Comparison of ENCODE assay signal across 8 cellular contexts in genomic region chr1:236394016-236394481, GRCh38. TPM values are rescaled to one million over a fixed set of nuclear protein-coding genes. Genes with fewer than 3 reads are reported as not detected.
DNase-seq lines count a peak whose midpoint lies in the region; ATAC-seq and TF ChIP-seq lines count a peak whose summit lies in the region.

Gene EDARADD, plus strand, starts transcription at chr1:236394286. Its CDS starts 159 bp downstream, at chr1:236394445.

- TF ChIP-seq CTCF in HFF-Myc (IDR thresholded peaks at IDR 0.05; ENCODE audit: low read depth, low read length, missing control alignments) (no peak), body of pancreas (IDR thresholded peaks at IDR 0.05) (no peak)

- peak within 1 kb of the TSS; percentile 80 for H3K4me3 ChIP-seq in ACC112 (ENCODE audit: low read depth, low read length)
- peak within 1 kb of the TSS; percentile 46 for H3K4me3 ChIP-seq in HFF-Myc (replicated peaks; ENCODE audit: low read depth, low read length)
- peak within 1 kb of the TSS; percentile 60 to 76 for H3K4me3 ChIP-seq in body of pancreas

- H3K27ac ChIP-seq in ACC112 (ENCODE audit: low read depth, low read length) (no peak within 1 kb of the TSS), body of pancreas (peak within 1 kb of the TSS in 3 of 4 donors; percentile 31 to 66 (median 56))

- no peak for TF ChIP-seq POLR2A in body of pancreas (IDR thresholded peaks at IDR 0.05)

- intact Hi-C loops in body of pancreas (cut with DNase I), result no loop called here

- peak within 1 kb of the TSS; percentile 95 for H2AFZ ChIP-seq in ACC112 (ENCODE audit: low read length, unreplicated experiment)

- DNase-seq in HFF-Myc (ENCODE audit: extremely low read depth, low read depth), result no peak
- no peak for DNase-seq in body of pancreas
- peak; percentile 7 for DNase-seq in mucosa of gallbladder (ENCODE audit: low spot score)
- no peak for DNase-seq in DMS153 treated with DMSO at 0.1 percent for 48 hours (lab: John Stamatoyannopoulos, UW; ENCODE audit: unreplicated experiment)
- DNase-seq in NCI-H2171 (lab: John Stamatoyannopoulos, UW), result no peak
- no peak for DNase-seq in iPS-NIHi7 (ENCODE audit: extremely low spot score)

- ATAC-seq in body of pancreas (no peak), GM21717 (IDR thresholded peaks at IDR 0.05; ENCODE audit: unreplicated experiment) (no peak)

- no peaks in the 10 kb centered on the region for H3K9me3 ChIP-seq in body of pancreas

- no peaks in the 10 kb centered on the region for H3K79me2 ChIP-seq in ACC112 (ENCODE audit: control insufficient read depth, insufficient read depth, low read length, unreplicated experiment)

- WGBS in body of pancreas, 2 donors, result 64 to 76% methylated on average over 7 of the region's 7 CpGs

- H3K36me3 ChIP-seq in ACC112 (ENCODE audit: insufficient read depth, low read length) (no peaks in the 10 kb centered on the region), body of pancreas (replicated peaks in 1 of 2; ENCODE audit: insufficient read depth in 1 of 2, low read depth in 2 of 2) (no peaks in the 10 kb centered on the region)

- H3K4me1 ChIP-seq in ACC112 (ENCODE audit: control insufficient read depth, insufficient read depth, low read length, unreplicated experiment) (no peaks in the 10 kb centered on the region), body of pancreas (peaks cover 19% of the 10 kb centered on the region)

- peaks cover 74% of the 10 kb centered on the region for H3K27me3 ChIP-seq in ACC112 (ENCODE audit: insufficient read depth, low read length)
- H3K27me3 ChIP-seq in body of pancreas, result no peaks in the 10 kb centered on the region

RNA-seq across cellular contexts. Expression of gene EDARADD, which starts in this region (rescaled TPM):
- total RNA-seq in body of pancreas, result 1 to 10 TPM; 2.9 to 8.9 TPM
- 7.4 TPM for total RNA-seq in mucosa of gallbladder
